Comparison of ENCODE assay signal across 22 cellular contexts in genomic region chr6:37068523-37069270, GRCh38.
DNase-seq lines count a peak whose midpoint lies in the region; ATAC-seq lines count a peak whose summit lies in the region.
"Had no signal": no experiment of that assay in that cellular context is flagged by ENCODE, and none has a peak within 500 bp of the region (broad histone marks: within the 10 kb centered on the region; RNA-seq: fewer than 3 reads in every experiment).

No MANE protein-coding gene starts in this region.

- DNase-seq in NCI-H2171 treated with DMSO at 0.1 percent for 48 hours (lab: John Stamatoyannopoulos, UW) = peak; percentile 61
- DNase-seq in NCI-H2171 (lab: John Stamatoyannopoulos, UW) = no peak
- DNase-seq in UCSD-AML1 (lab: John Stamatoyannopoulos, UW; ENCODE audit: unreplicated experiment) = no peak
- no peak for DNase-seq in activated CD4-positive, alpha-beta T cell treated with anti-CD3 and anti-CD28 coated beads for 48 hours
- DNase-seq: activated gamma-delta T cell treated with Interleukin-2 at 50 U/mL for 16 hours; C1 segment of cervical spinal cord; GDM1; head of caudate nucleus; left lung; NCI-H1436; SIG-M5; stimulated activated CD4-positive, alpha-beta T cell treated with anti-CD3 and anti-CD28 coated beads, Interleukin-12 subunit alpha, Interleukin-12 subunit beta, amount 100 ng/mL, for 4 hours; T-helper 1 cell had no signal

- peaks cover 3 to 11% (median 10%) of the 10 kb centered on the region in 3 donors for H3K4me1 ChIP-seq in skeletal muscle tissue (ENCODE audit: control insufficient read depth in 3 of 3, insufficient read depth in 3 of 3, low read length in 3 of 3)
- H3K4me1 ChIP-seq: A549, breast epithelium had no signal

- no peak for ATAC-seq in activated T-helper 17 cell treated with anti-CD3 and anti-CD28 coated beads, Interleukin-2, amount 50 U/mL, for 72 hours (replicated peaks)
- no peak for ATAC-seq in GM21447 (IDR thresholded peaks at IDR 0.05; ENCODE audit: unreplicated experiment)
- ATAC-seq: A549, GM23338, left lung had no signal

- H3K9me3 ChIP-seq in KOPT-K1 (ENCODE audit: insufficient read depth, low read length, poor library complexity, severe bottlenecking) = no peaks in the 10 kb centered on the region
- H3K9me3 ChIP-seq in skeletal muscle tissue (ENCODE audit: control insufficient read depth in 3 of 3, low read length in 3 of 3) = no peaks in the 10 kb centered on the region
- H3K9me3 ChIP-seq: breast epithelium, left lung, neutrophil had no signal

- H3K4me3 Mint-ChIP-seq in activated T-helper 17 cell treated with anti-CD3 and anti-CD28 coated beads, Interleukin-2, amount 50 U/mL, for 72 hours = no peak overlapping the region
- H3K4me3 Mint-ChIP-seq: GM23338 had no signal

- H3K4me1 Mint-ChIP-seq in activated T-helper 17 cell treated with anti-CD3 and anti-CD28 coated beads, Interleukin-2, amount 50 U/mL, for 72 hours = peaks cover 9% of the 10 kb centered on the region

- peak overlapping the region; percentile 38 for H3K27ac Mint-ChIP-seq in activated T-helper 17 cell treated with anti-CD3 and anti-CD28 coated beads, Interleukin-2, amount 50 U/mL, for 72 hours
- H3K27ac Mint-ChIP-seq: GM23338 had no signal

- H3K36me3 ChIP-seq in KOPT-K1 (ENCODE audit: insufficient read depth, low read length) = no peaks in the 10 kb centered on the region
- H3K36me3 ChIP-seq in skeletal muscle tissue (ENCODE audit: control insufficient read depth in 3 of 3, insufficient read depth in 3 of 3, low read length in 3 of 3) = no peaks in the 10 kb centered on the region
- H3K36me3 ChIP-seq: breast epithelium, left lung, neutrophil had no signal

- H3K9me3 Mint-ChIP-seq in activated T-helper 17 cell treated with anti-CD3 and anti-CD28 coated beads, Interleukin-2, amount 50 U/mL, for 72 hours = no peaks in the 10 kb centered on the region

- H3K4me3 ChIP-seq in skeletal muscle tissue (ENCODE audit: low read length in 3 of 3) = no peak overlapping the region
- H3K4me3 ChIP-seq: A549, breast epithelium, coronary artery, GM23338, left lung had no signal

- H3K27me3 ChIP-seq in skeletal muscle tissue (ENCODE audit: control insufficient read depth in 3 of 3, insufficient read depth in 3 of 3, low read length in 3 of 3) = no peaks in the 10 kb centered on the region
- H3K27me3 ChIP-seq: breast epithelium, left lung, neutrophil had no signal

- peak overlapping the region in 2 of 3 donors; percentile 45 to 57 for H3K9ac ChIP-seq in skeletal muscle tissue (ENCODE audit: low read depth in 1 of 3, low read length in 3 of 3)

- no peaks in the 10 kb centered on the region for H3K27me3 Mint-ChIP-seq in activated T-helper 17 cell treated with anti-CD3 and anti-CD28 coated beads, Interleukin-2, amount 50 U/mL, for 72 hours

- H3K27ac ChIP-seq in KOPT-K1 (ENCODE audit: low read depth, low read length, poor library complexity, severe bottlenecking) (peak overlapping the region; percentile 37), skeletal muscle tissue (ENCODE audit: low read depth, low read length) (peak overlapping the region; percentile 30)
- H3K27ac ChIP-seq: breast epithelium, coronary artery, left lung, neutrophil had no signal

- no peaks in the 10 kb centered on the region for H3K36me3 Mint-ChIP-seq in activated T-helper 17 cell treated with anti-CD3 and anti-CD28 coated beads, Interleukin-2, amount 50 U/mL, for 72 hours (ENCODE audit: low read depth)
